Comparison of ENCODE assay signal across 25 cellular contexts in genomic region chr10:127207081-127207480, GRCh38. TPM values are rescaled to one million over a fixed set of nuclear protein-coding genes. Genes with fewer than 3 reads are reported as not detected.
A peak's percentile ranks its signal among the peaks of the same experiment; 100 is the strongest.
DNase-seq lines count a peak whose midpoint lies in the region; ATAC-seq and TF ChIP-seq lines count a peak whose summit lies in the region.
"Had no signal": no experiment of that assay in that cellular context is flagged by ENCODE, and none has a peak within 500 bp of the region (broad histone marks: within the 10 kb centered on the region; RNA-seq: fewer than 3 reads in every experiment).

No MANE protein-coding gene starts in this region.

- no peak overlapping the region for H3K4me3 Mint-ChIP-seq in GM23338
- H3K4me3 Mint-ChIP-seq: CD14-positive monocyte; CD4-positive, alpha-beta T cell; CD8-positive, alpha-beta memory T cell; H9 had no signal

- H3F3A ChIP-seq in GM23248 (ENCODE audit: insufficient read depth) (no peaks in the 10 kb centered on the region), GM23338 (replicated peaks; ENCODE audit: low read depth) (no peaks in the 10 kb centered on the region)

- H3K27ac ChIP-seq in GM23248 = no peak overlapping the region
- H3K27ac ChIP-seq in GM23338 (ENCODE audit: low read depth) = no peak overlapping the region
- H3K27ac ChIP-seq: A549; BLaER1 treated with 17β-estradiol and CSF1 and Interleukin-3, amounts not matched to agents 10 nM and 100 nM had no signal

- H3K36me3 ChIP-seq in GM23248 (ENCODE audit: low read depth) (no peaks in the 10 kb centered on the region), GM23338 (ENCODE audit: insufficient read depth) (no peaks in the 10 kb centered on the region)
- H3K36me3 ChIP-seq: BE2C; BLaER1 treated with 17β-estradiol and CSF1 and Interleukin-3, amounts not matched to agents 10 nM and 100 nM had no signal

- ATAC-seq in GM23338 = no peak
- ATAC-seq: A549, GM12878, HCT116 had no signal

- no peaks in the 10 kb centered on the region for H3K9me2 ChIP-seq in GM23248 (ENCODE audit: insufficient read depth)
- no peaks in the 10 kb centered on the region for H3K9me2 ChIP-seq in GM23338 (ENCODE audit: insufficient read depth)

- peak; percentile 17 for DNase-seq in GM23248
- peak; percentile 60 for DNase-seq in amniotic epithelial cell (ENCODE audit: low read depth)
- peak; percentile 18 for DNase-seq in epithelial cell of esophagus (ENCODE audit: low read depth)
- DNase-seq in fibroblast of the aortic adventitia (ENCODE audit: low read depth) = peak; percentile 29
- no peak for DNase-seq in hypothalamus (lab: John Stamatoyannopoulos, UW)
- DNase-seq in NCI-H1092 treated with DMSO at 0.1 percent for 48 hours (lab: John Stamatoyannopoulos, UW) = no peak
- no peak for DNase-seq in GM23338 (ENCODE audit: low spot score)
- no peak for DNase-seq in SKM-1 treated with dmso at 0.1 percent for 144 hours (lab: John Stamatoyannopoulos, UW; ENCODE audit: unreplicated experiment)
- DNase-seq: 8988T; ACHN; AML-193; BE2C; CD4-positive, alpha-beta T cell; CD8-positive, alpha-beta memory T cell; DMS 273 treated with DMSO at 0.1 percent for 48 hours; DMS79; EL; GDM1; H9 had no signal

- no peak overlapping the region for H3K4me3 ChIP-seq in GM23248
- no peak overlapping the region for H3K4me3 ChIP-seq in epithelial cell of esophagus (ENCODE audit: low read length)
- no peak overlapping the region for H3K4me3 ChIP-seq in fibroblast of the aortic adventitia (ENCODE audit: low read depth, low read length)
- H3K4me3 ChIP-seq in GM23338 = no peak overlapping the region
- H3K4me3 ChIP-seq: A549; BLaER1 treated with 17β-estradiol and CSF1 and Interleukin-3, amounts not matched to agents 10 nM and 100 nM; GM12878 had no signal

- in situ Hi-C loops in GM23248 (cut with MboI) = no loop called here

- H2AFZ ChIP-seq in GM23248 (no peak overlapping the region), GM23338 (no peak overlapping the region)

- no peak overlapping the region for H3K4me2 ChIP-seq in GM23248 (ENCODE audit: unreplicated experiment)
- H3K4me2 ChIP-seq in GM23338 = no peak overlapping the region
- H3K4me2 ChIP-seq: A549; BLaER1 treated with 17β-estradiol and CSF1 and Interleukin-3, amounts not matched to agents 10 nM and 100 nM had no signal

- H3K4me1 ChIP-seq in GM23248 (ENCODE audit: insufficient read depth) (no peaks in the 10 kb centered on the region), GM23338 (ENCODE audit: insufficient read depth) (no peaks in the 10 kb centered on the region)
- H3K4me1 ChIP-seq: A549, BE2C had no signal

- H3K27me3 ChIP-seq in GM23248 (replicated peaks; ENCODE audit: insufficient read depth) (no peaks in the 10 kb centered on the region), GM23338 (ENCODE audit: insufficient read depth) (no peaks in the 10 kb centered on the region)
- H3K27me3 ChIP-seq: BE2C; BLaER1 treated with 17β-estradiol and CSF1 and Interleukin-3, amounts not matched to agents 10 nM and 100 nM had no signal

- H3K27ac Mint-ChIP-seq in GM23338 = no peak overlapping the region
- H3K27ac Mint-ChIP-seq: CD14-positive monocyte; CD4-positive, alpha-beta T cell; CD8-positive, alpha-beta memory T cell; H9 had no signal

- H4K20me1 ChIP-seq in GM23248 (ENCODE audit: insufficient read depth) (no peaks in the 10 kb centered on the region), GM23338 (replicated peaks; ENCODE audit: insufficient read depth) (no peaks in the 10 kb centered on the region; the same call in 1 of the 2 replicates)
- H4K20me1 ChIP-seq: BLaER1 treated with 17β-estradiol and CSF1 and Interleukin-3, amounts not matched to agents 10 nM and 100 nM had no signal

- WGBS in GM23248 (ENCODE audit: low coverage in 1 of 2, low lambda C conversion rate in 2 of 2, missing lambda C conversion rate in 2 of 2), 2 experiments = 93% methylated on average over 2 of the region's 2 CpGs

- no peaks in the 10 kb centered on the region for H3K9me3 ChIP-seq in GM23248 (ENCODE audit: low read depth)
- H3K9me3 ChIP-seq: A549; BE2C; BLaER1 treated with 17β-estradiol and CSF1 and Interleukin-3, amounts not matched to agents 10 nM and 100 nM had no signal

- H3K27me3 Mint-ChIP-seq in GM23338 (ENCODE audit: insufficient read depth, low read depth, poor library complexity) = peaks cover 6% of the 10 kb centered on the region
- H3K27me3 Mint-ChIP-seq: CD4-positive, alpha-beta T cell had no signal

- peaks cover 25% of the 10 kb centered on the region for H3K4me1 Mint-ChIP-seq in GM23338
- H3K4me1 Mint-ChIP-seq: CD14-positive monocyte; CD8-positive, alpha-beta memory T cell had no signal

- H3K36me3 Mint-ChIP-seq in GM23338 (ENCODE audit: low read depth) = no peaks in the 10 kb centered on the region; the same call in 2 of the 3 replicates
- H3K36me3 Mint-ChIP-seq: CD14-positive monocyte; CD8-positive, alpha-beta memory T cell had no signal

- H3K79me2 ChIP-seq in GM23248 (ENCODE audit: insufficient read depth) = no peaks in the 10 kb centered on the region
- no peaks in the 10 kb centered on the region for H3K79me2 ChIP-seq in GM23338 (replicated peaks; ENCODE audit: insufficient read depth)

- TF ChIP-seq CTCF in epithelial cell of esophagus (IDR thresholded peaks at IDR 0.05; ENCODE audit: insufficient read depth, low read depth, low read length, missing control alignments) (no peak), fibroblast of the aortic adventitia (IDR thresholded peaks at IDR 0.05; ENCODE audit: insufficient read depth, low read length) (no peak), GM23338 (conservative IDR thresholded peaks at IDR 0.05; ENCODE audit: low read depth in 2 of 2) (no peak)

- H3K9me3 Mint-ChIP-seq in GM23338 = no peaks in the 10 kb centered on the region
- H3K9me3 Mint-ChIP-seq: CD4-positive, alpha-beta T cell; CD8-positive, alpha-beta memory T cell; H9 had no signal

- H3K9ac ChIP-seq in GM23248 = no peak overlapping the region
- H3K9ac ChIP-seq: BLaER1 treated with 17β-estradiol and CSF1 and Interleukin-3, amounts not matched to agents 10 nM and 100 nM had no signal

TF ChIP-seq in GM23338, 12 proteins besides CTCF, POLR2A, EP300 and RAD21 (continues in another document):
- TF ChIP-seq ZNF462 (CRISPR knock-in tag; IDR thresholded peaks at IDR 0.05) = no peak
- TF ChIP-seq JUNB (IDR thresholded peaks at IDR 0.05; ENCODE audit: unreplicated experiment) = no peak

RNA-seq across cellular contexts. Expression of gene INSYN2A, which starts 10.7 kb away (rescaled TPM):
- total RNA-seq in GM23248 (2014; rRNA removed; shearing (Covaris generic)) = 0.43 and 0.51 TPM in 2 replicates
- polyA plus RNA-seq in GM23248 (2016; fragmentation: Nextera tagmentation; extraction: Ambion mirVana) = 0.20 and 0.54 TPM in 2 replicates
- 0.27 TPM in 1 of 2 replicates, not detected in the other for total RNA-seq in fibroblast of the aortic adventitia (ENCODE audit: low replicate concordance)
- total RNA-seq in GM23338 (2014; rRNA removed; shearing (Covaris generic)) = 0.28 TPM in 1 of 2 replicates, not detected in the other
- 0.77 and 1.3 TPM in 2 replicates for polyA plus RNA-seq in GM23338 (2016; fragmentation: Nextera tagmentation; extraction: Ambion mirVana)
- total RNA-seq: CD4-positive, alpha-beta T cell; CD8-positive, alpha-beta memory T cell; GM12878; H4 had no signal
- polyA plus RNA-seq: CD14-positive monocyte; CD8-positive, alpha-beta memory T cell; GM12878 had no signal

Comparison
In these comparisons a context has a peak if more than half of its experiments do, and no peak if none do; other contexts are left out.
1. DNase-seq: peak in GM23248 (single experiment), amniotic epithelial cell (single experiment), epithelial cell of esophagus (single experiment) and fibroblast of the aortic adventitia (single experiment); none in hypothalamus (0 of 51), NCI-H1092 treated with DMSO at 0.1 percent for 48 hours (single experiment), GM23338 (single experiment) and SKM-1 treated with dmso at 0.1 percent for 144 hours (single experiment).